Comparison of ENCODE assay signal across 31 cellular contexts in genomic region chr13:36789061-36789460, GRCh38. TPM values are rescaled to one million over a fixed set of nuclear protein-coding genes. Genes with fewer than 3 reads are reported as not detected.
DNase-seq lines count a peak whose midpoint lies in the region; ATAC-seq, FAIRE-seq and TF ChIP-seq lines count a peak whose summit lies in the region.
"Had no signal": no experiment of that assay in that cellular context is flagged by ENCODE, and none has a peak within 500 bp of the region (broad histone marks: within the 10 kb centered on the region; RNA-seq: fewer than 3 reads in every experiment).

No MANE protein-coding gene starts in this region.

- H3K4me2 ChIP-seq in H1 (ENCODE audit: insufficient read depth in 1 of 2, low read depth in 2 of 2, low read length in 2 of 2): no peak overlapping the region

- CTCF ChIA-PET in H1 (lab: Charles Lee; ENCODE audit: partially characterized antibody): no interaction called here

- H3K79me1 ChIP-seq in H1 (ENCODE audit: low read depth, low read length): no peaks in the 10 kb centered on the region

- H3K79me2 ChIP-seq in H1 (ENCODE audit: control insufficient read depth in 1 of 2, insufficient read depth in 2 of 2, low read length in 2 of 2): no peaks in the 10 kb centered on the region

- H3K4ac ChIP-seq in H1 (replicated peaks; ENCODE audit: insufficient read length, low read depth, low read length): no peak overlapping the region

- no peak overlapping the region for H2BK15ac ChIP-seq in H1 (ENCODE audit: low read length)

- WGBS in H1 (ENCODE audit: extremely low coverage in 1 of 2, insufficient coverage in 1 of 2, insufficient read length in 1 of 2, insufficient replicate concordance in 2 of 2, low coverage in 1 of 2, low lambda C conversion rate in 2 of 2, missing lambda C conversion rate in 1 of 2), 2 experiments: 98% methylated on average over 3 of the region's 3 CpGs; no CpG with 5 or more reads in 1 of the 2 experiments

- no peak overlapping the region for H2AK5ac ChIP-seq in H1 (ENCODE audit: low read depth, low read length)

- no peak overlapping the region for H3K14ac ChIP-seq in H1 (ENCODE audit: insufficient read length)

- H3K4me3 ChIP-seq in H1 (ENCODE audit: extremely low read depth in 1 of 4, insufficient read depth in 2 of 4, low read depth in 3 of 4, low read length in 4 of 4): no peak overlapping the region
- H3K4me3 ChIP-seq: heart right ventricle had no signal

- H4K91ac ChIP-seq in H1 (replicated peaks; ENCODE audit: insufficient read length, low read length): no peak overlapping the region

- no peak overlapping the region for H2BK120ac ChIP-seq in H1 (replicated peaks; ENCODE audit: low read depth, low read length)

- H3K23me2 ChIP-seq in H1 (ENCODE audit: low read depth, low read length): no peaks in the 10 kb centered on the region

- no peak overlapping the region for H4K5ac ChIP-seq in H1 (ENCODE audit: insufficient read length, low read depth, low read length)

- no peaks in the 10 kb centered on the region for H3K36me3 Mint-ChIP-seq in activated T-cell treated with anti-CD3 and anti-CD28 coated beads, Interleukin-2, amount 50 U/mL, for 4 hours (ENCODE audit: insufficient read depth)
- H3K36me3 Mint-ChIP-seq: CD4-positive, alpha-beta memory T cell had no signal

- no peak for TF ChIP-seq POLR2A in H1 (IDR thresholded peaks at IDR 0.05; ENCODE audit: control extremely low read depth in 1 of 2, low read depth in 2 of 2, low read length in 2 of 2)

- no peaks in the 10 kb centered on the region for H3K27me3 ChIP-seq in H1 (replicated peaks in 1 of 4; ENCODE audit: control insufficient read depth in 3 of 4, extremely low read depth in 1 of 4, insufficient read depth in 3 of 4, low read length in 3 of 4)

- H3K27ac ChIP-seq in H1 (ENCODE audit: low read depth, low read length): no peak overlapping the region
- H3K27ac ChIP-seq: heart right ventricle had no signal

- no peaks in the 10 kb centered on the region for H3K36me3 ChIP-seq in H1 (ENCODE audit: control insufficient read depth in 2 of 4, insufficient read depth in 4 of 4, low read length in 3 of 4)
- H3K36me3 ChIP-seq: heart right ventricle had no signal

- H2AFZ ChIP-seq in H1 (ENCODE audit: low read length): peak overlapping the region; percentile 18; the same call in 1 of the 2 replicates

- in situ Hi-C loops in ACHN (cut with HindIII; ENCODE audit: low pct_ligation_motif_present, low pct_unique_long_range_greater_than_20kb, low sequenced_read_pairs): no loop called here

- H3K4me3 Mint-ChIP-seq in activated T-cell treated with anti-CD3 and anti-CD28 coated beads, Interleukin-2, amount 50 U/mL, for 4 hours: no peak overlapping the region
- H3K4me3 Mint-ChIP-seq: B cell; CD4-positive, alpha-beta memory T cell; effector memory CD8-positive, alpha-beta T cell; HFFc6; T-helper 2 cell treated with Interferon-gamma antibody and Interleukin-4, amounts not matched to agents 5 μg/mL and 100 μg/mL, for 36 hours had no signal

- no peak for TF ChIP-seq RAD21 in H1 (IDR thresholded peaks at IDR 0.05 in 1 of 2, conservative IDR thresholded peaks at IDR 0.05 in 1 of 2; ENCODE audit: low read depth in 2 of 2, low read length in 2 of 2)

- DNase-seq in activated T-cell treated with anti-CD3 and anti-CD28 coated beads, Interleukin-2, amount 50 U/mL, for 4 hours: no peak
- DNase-seq in activated T-cell treated with anti-CD3 and anti-CD28 coated beads, Interleukin-2, amount 50 U/mL, for 1 hour: no peak
- DNase-seq in M059J (ENCODE audit: low read depth) (peak; percentile 55), H1 (ENCODE audit: low read depth in 1 of 2, low spot score in 2 of 2) (no peak), ecto neural progenitor cell (ENCODE audit: low spot score) (no peak), NCI-H2196 treated with DMSO at 0.1 percent for 48 hours (lab: John Stamatoyannopoulos, UW; ENCODE audit: unreplicated experiment) (no peak), ACHN (no peak)
- DNase-seq: activated CD8-positive, alpha-beta memory T cell treated with anti-CD3 and anti-CD28 coated beads for 24 hours; activated gamma-delta T cell; caudate nucleus; CD4-positive, alpha-beta memory T cell; cortex of kidney; effector memory CD8-positive, alpha-beta T cell; foreskin melanocyte; heart right ventricle; NCI-H1436 treated with DMSO at 0.1 percent for 48 hours; NCI-H2081 treated with DMSO at 0.1 percent for 48 hours; NCI-H226; NCI-H69; posterior cingulate gyrus; right cardiac atrium; SIG-M5; stimulated activated CD4-positive, alpha-beta T cell treated with anti-CD3 and anti-CD28 coated beads, Interleukin-1b, Interleukin-23, amount 100 ng/mL, for 48 hours; stimulated activated naive CD8-positive, alpha-beta T cell treated with anti-CD3 and anti-CD28 coated beads, Interleukin-15, Interleukin-2, amounts not matched to agents 100 U/mL and 50 U/mL, for 24 hours had no signal

- H3K18ac ChIP-seq in H1 (ENCODE audit: extremely low read depth, low read length): no peak overlapping the region

- H3K56ac ChIP-seq in H1 (replicated peaks; ENCODE audit: insufficient read length, low read depth, low read length): no peak overlapping the region

- ATAC-seq in activated T-cell treated with anti-CD3 and anti-CD28 coated beads, Interleukin-2, amount 50 U/mL, for 4 hours: peak; percentile 35 to 37
- ATAC-seq in HG03108 (IDR thresholded peaks at IDR 0.05; ENCODE audit: unreplicated experiment): no peak
- ATAC-seq: effector memory CD8-positive, alpha-beta T cell; heart right ventricle; right cardiac atrium; stimulated activated naive CD8-positive, alpha-beta T cell treated with anti-CD3 and anti-CD28 coated beads, Interleukin-15, Interleukin-2, amounts not matched to agents 100 U/mL and 50 U/mL, for 24 hours had no signal

- H2BK12ac ChIP-seq in H1 (ENCODE audit: low read depth, low read length): no peak overlapping the region

- H3K9me3 ChIP-seq in H1 (ENCODE audit: insufficient read depth in 2 of 2, low read depth in 1 of 2, low read length in 1 of 2): no peaks in the 10 kb centered on the region
- H3K9me3 ChIP-seq: heart right ventricle had no signal

- peaks cover 0 to 2% (median 0%) of the 10 kb centered on the region in 4 experiments; a peak in 1 of 7 replicates for H3K4me1 ChIP-seq in H1 (replicated peaks in 1 of 4; ENCODE audit: control insufficient read depth in 3 of 4, insufficient read depth in 4 of 4, low read length in 3 of 4)
- H3K4me1 ChIP-seq: heart right ventricle had no signal

- no peaks in the 10 kb centered on the region for H3K9me3 Mint-ChIP-seq in activated T-cell treated with anti-CD3 and anti-CD28 coated beads, Interleukin-2, amount 50 U/mL, for 4 hours
- H3K9me3 Mint-ChIP-seq: effector memory CD8-positive, alpha-beta T cell; HFFc6; T-helper 2 cell treated with Interferon-gamma antibody and Interleukin-4, amounts not matched to agents 5 μg/mL and 100 μg/mL, for 36 hours had no signal

- H3K23ac ChIP-seq in H1 (ENCODE audit: insufficient read length): no peak overlapping the region

- TF ChIP-seq EP300 in H1 (IDR thresholded peaks at IDR 0.05; ENCODE audit: borderline replicate concordance in 1 of 2, low read depth in 2 of 2, low read length in 2 of 2): no peak

- POLR2A ChIA-PET in H1 (lab: Charles Lee; ENCODE audit: partially characterized antibody): no interaction called here

- no peaks in the 10 kb centered on the region for H4K20me1 ChIP-seq in H1 (replicated peaks in 1 of 2; ENCODE audit: control insufficient read depth in 1 of 2, insufficient read depth in 2 of 2, low read length in 2 of 2)

- no peak overlapping the region for H2BK20ac ChIP-seq in H1 (ENCODE audit: low read length)

- TF ChIP-seq CTCF in H1 (IDR thresholded peaks at IDR 0.05; ENCODE audit: control extremely low read depth in 1 of 3, insufficient read depth in 1 of 3, low read depth in 1 of 3, low read length in 3 of 3): no peak

- H4K8ac ChIP-seq in H1 (ENCODE audit: extremely low read depth, insufficient read depth, low read length): 0 out of 2 replicates have a peak overlapping the region, but pooled peaks have one; percentile 30

- no peaks in the 10 kb centered on the region for H3K4me1 Mint-ChIP-seq in activated T-cell treated with anti-CD3 and anti-CD28 coated beads, Interleukin-2, amount 50 U/mL, for 4 hours (ENCODE audit: low read depth)
- H3K4me1 Mint-ChIP-seq: CD4-positive, alpha-beta memory T cell had no signal

- no peak overlapping the region for H2BK5ac ChIP-seq in H1 (ENCODE audit: low read depth, low read length)

- no peak overlapping the region for H3K9ac ChIP-seq in H1 (replicated peaks in 1 of 4; ENCODE audit: extremely low read depth in 1 of 4, low read depth in 3 of 4, low read length in 3 of 4)

- peaks cover 15% of the 10 kb centered on the region for H3K27me3 Mint-ChIP-seq in activated T-cell treated with anti-CD3 and anti-CD28 coated beads, Interleukin-2, amount 50 U/mL, for 4 hours (ENCODE audit: low read depth)

- FAIRE-seq in H1 (lab: Jason Lieb, UNC): no peak
- FAIRE-seq: astrocyte, GM12892, keratinocyte had no signal

TF ChIP-seq in H1, 55 proteins besides CTCF, POLR2A, EP300 and RAD21 (continues in another document):
- TF ChIP-seq CBX5 (IDR thresholded peaks at IDR 0.05; ENCODE audit: low read depth, low read length): no peak
- no peak for TF ChIP-seq SIX5 (IDR thresholded peaks at IDR 0.05; ENCODE audit: low read depth, low read length)
- no peak for TF ChIP-seq CREB1 (IDR thresholded peaks at IDR 0.05)
- no peak for TF ChIP-seq TAF1 (IDR thresholded peaks at IDR 0.05; ENCODE audit: low read depth, low read length)
- TF ChIP-seq ATF3 (IDR thresholded peaks at IDR 0.05; ENCODE audit: insufficient read depth, low read depth, low read length): no peak
- no peak for TF ChIP-seq CHD2 (IDR thresholded peaks at IDR 0.05; ENCODE audit: low read length)
- TF ChIP-seq SRF (IDR thresholded peaks at IDR 0.05; ENCODE audit: low read depth, low read length): no peak
- TF ChIP-seq JUND (IDR thresholded peaks at IDR 0.05; ENCODE audit: low read length): no peak
- no peak for TF ChIP-seq GTF2F1 (IDR thresholded peaks at IDR 0.05; ENCODE audit: borderline replicate concordance, low read depth, low read length)

RNA-seq across cellular contexts. Expression of gene RFXAP, which starts 30.0 kb away (rescaled TPM):
- total RNA-seq in activated T-cell treated with anti-CD3 and anti-CD28 coated beads, Interleukin-2, amount 50 U/mL, for 4 hours: 10 to 100 TPM in 2 of 3 donors, 1 to 10 TPM in 1; 9.7 to 10.8 (median 10.4) TPM
- 0.57 and 1.2 TPM in 2 replicates for total RNA-seq in M059J (2014; rRNA removed; shearing (Covaris generic))
- 11.5 and 13.5 TPM in 2 replicates for total RNA-seq in H1 (2021; fragmentation: NEBNext Ultra II Directional; extraction: Animal tissue kit (Norgen Biotek cat#: 25700))
- 3.6 and 5.2 TPM in 2 replicates for polyA plus RNA-seq in H1 (2011; rRNA removed)
- polyA plus RNA-seq in H1 (2011; cell fraction: cytosol; rRNA removed): 7.4 TPM
- polyA plus RNA-seq in H1 (2011; cell fraction: nucleus; rRNA removed): 4.0 TPM
- 6.7 to 8.3 TPM (median 7.2 TPM) in 4 replicates for polyA plus RNA-seq in H1 (2012, experiment 1 of 2)
- 2.4 TPM for polyA plus RNA-seq in H1 (2012, experiment 2 of 2)
- polyA plus RNA-seq in H1 (2013, experiment 1 of 2): 6.7 TPM
- polyA plus RNA-seq in H1 (2013, experiment 2 of 2): 5.8 TPM
- polyA minus RNA-seq in H1 (2011; rRNA and poly(A)+ RNA removed): 1.8 and 2.2 TPM in 2 replicates
- 2.5 TPM for polyA minus RNA-seq in H1 (2011; cell fraction: cytosol; rRNA and poly(A)+ RNA removed)
- polyA minus RNA-seq in H1 (2011; cell fraction: nucleus; rRNA and poly(A)+ RNA removed): 4.8 TPM
